9 cellular contexts compared by ENCODE assay signal in genomic region chr2:174326880-174327558, GRCh38. TPM values are rescaled to one million over a fixed set of nuclear protein-coding genes. Genes with fewer than 3 reads are reported as not detected.
DNase-seq lines count a peak whose midpoint lies in the region; ATAC-seq and TF ChIP-seq lines count a peak whose summit lies in the region.
"Had no signal": no experiment of that assay in that cellular context is flagged by ENCODE, and none has a peak within 500 bp of the region (broad histone marks: within the 10 kb centered on the region; RNA-seq: fewer than 3 reads in every experiment).

No MANE protein-coding gene starts in this region.

- H3K36me3 ChIP-seq in stomach smooth muscle (ENCODE audit: control insufficient read depth in 2 of 2, insufficient read depth in 2 of 2, low read length in 2 of 2) (no peaks in the 10 kb centered on the region), PC-9 (ENCODE audit: low read depth) (no peaks in the 10 kb centered on the region)

- H3F3A ChIP-seq in PC-9 (ENCODE audit: insufficient read depth, low read depth): no peaks in the 10 kb centered on the region; the same call in 1 of the 2 replicates

- no peak for DNase-seq in T-helper 2 cell treated with Interferon-gamma antibody and Interleukin-4, amounts not matched to agents 5 μg/mL and 100 μg/mL, for 36 hours (ENCODE audit: low spot score)
- DNase-seq in T-helper 2 cell: no peak
- DNase-seq in activated gamma-delta T cell treated with Interleukin-2 at 50 U/mL for 16 hours: peak; percentile 10
- DNase-seq in PC-9: no peak

- H4K20me1 ChIP-seq in PC-9 (ENCODE audit: insufficient read depth): no peaks in the 10 kb centered on the region

- peaks cover 18% of the 10 kb centered on the region for H3K4me1 Mint-ChIP-seq in T-helper 2 cell treated with Interferon-gamma antibody and Interleukin-4, amounts not matched to agents 5 μg/mL and 100 μg/mL, for 36 hours (ENCODE audit: low read depth)

- peak overlapping the region; percentile 82 for H3K4me3 Mint-ChIP-seq in T-helper 2 cell treated with Interferon-gamma antibody and Interleukin-4, amounts not matched to agents 5 μg/mL and 100 μg/mL, for 36 hours

- ATAC-seq in GM19455 (IDR thresholded peaks at IDR 0.05; ENCODE audit: unreplicated experiment) (no peak), HG02884 (IDR thresholded peaks at IDR 0.05; ENCODE audit: unreplicated experiment) (no peak)

- H3K4me3 ChIP-seq in iPS-18c (ENCODE audit: insufficient read depth, low read depth, low read length) (peak overlapping the region; percentile 57), stomach smooth muscle (ENCODE audit: low read length in 2 of 2) (peak overlapping the region; percentile 48 to 58), PC-9 (no peak overlapping the region)

- H3K27ac Mint-ChIP-seq in T-helper 2 cell treated with Interferon-gamma antibody and Interleukin-4, amounts not matched to agents 5 μg/mL and 100 μg/mL, for 36 hours: peak overlapping the region; percentile 39

- no peak overlapping the region for H3K4me2 ChIP-seq in PC-9

- peaks cover 89% of the 10 kb centered on the region for H3K27me3 Mint-ChIP-seq in T-helper 2 cell treated with Interferon-gamma antibody and Interleukin-4, amounts not matched to agents 5 μg/mL and 100 μg/mL, for 36 hours (ENCODE audit: low read depth)

- no peak overlapping the region for H3K9ac ChIP-seq in stomach smooth muscle (ENCODE audit: low read length in 2 of 2)
- H3K9ac ChIP-seq: parathyroid adenoma had no signal

- intact Hi-C loops in PC-9 (cut with micrococcal nuclease; ENCODE audit: unreplicated experiment): no loop called here

- H3K9me3 ChIP-seq in iPS-18c (ENCODE audit: control insufficient read depth, insufficient read depth, low read length) (no peaks in the 10 kb centered on the region), stomach smooth muscle (ENCODE audit: control insufficient read depth in 2 of 2, low read length in 2 of 2) (no peaks in the 10 kb centered on the region), PC-9 (ENCODE audit: insufficient read depth, low read depth) (no peaks in the 10 kb centered on the region; the same call in 1 of the 2 replicates)

- no peak overlapping the region for H3K27ac ChIP-seq in stomach smooth muscle (ENCODE audit: low read length)
- no peak overlapping the region for H3K27ac ChIP-seq in PC-9
- H3K27ac ChIP-seq: parathyroid adenoma had no signal

- H3K36me3 Mint-ChIP-seq in T-helper 2 cell treated with Interferon-gamma antibody and Interleukin-4, amounts not matched to agents 5 μg/mL and 100 μg/mL, for 36 hours (ENCODE audit: low read depth): peaks cover 5% of the 10 kb centered on the region

- H3K4me1 ChIP-seq in stomach smooth muscle (ENCODE audit: control insufficient read depth, insufficient read depth, low read length) (peaks cover 13% of the 10 kb centered on the region), PC-9 (replicated peaks; ENCODE audit: insufficient read depth) (no peaks in the 10 kb centered on the region)
- H3K4me1 ChIP-seq: parathyroid adenoma had no signal

- no peaks in the 10 kb centered on the region for H3K79me2 ChIP-seq in PC-9 (ENCODE audit: low read depth)
- H3K79me2 ChIP-seq: parathyroid adenoma had no signal

- POLR2A ChIA-PET in PC-9 (lab: Charles Lee; ENCODE audit: unreplicated experiment): no interaction called here

- H2AFZ ChIP-seq in PC-9: no peak overlapping the region
- H2AFZ ChIP-seq: parathyroid adenoma had no signal

- H3K27me3 ChIP-seq in stomach smooth muscle (ENCODE audit: control insufficient read depth in 1 of 2, insufficient read depth in 2 of 2, low read length in 2 of 2) (peaks cover 52 to 63% of the 10 kb centered on the region in 2 donors), PC-9 (ENCODE audit: insufficient read depth, low read depth) (peaks cover 38% of the 10 kb centered on the region)

- no peaks in the 10 kb centered on the region for H3K9me3 Mint-ChIP-seq in T-helper 2 cell treated with Interferon-gamma antibody and Interleukin-4, amounts not matched to agents 5 μg/mL and 100 μg/mL, for 36 hours

- no peak for TF ChIP-seq CTCF in PC-9 (conservative IDR thresholded peaks at IDR 0.05)

- no peaks in the 10 kb centered on the region for H3K9me2 ChIP-seq in PC-9 (ENCODE audit: insufficient read depth)

- CTCF ChIA-PET in PC-9 (lab: Charles Lee): no interaction called here

- no TSS peak for BruUV-seq in PC-9 (replicated peaks; lab: Mats Ljungman, UMichigan)

RNA-seq across cellular contexts. Expression of gene SP9, which starts 7.7 kb away (rescaled TPM):
- not detected in 2 replicates for total RNA-seq in PC-9 (2021)
